19 cellular contexts compared by ENCODE assay signal in genomic region chr5:102196481-102196880, GRCh38.
"Had no signal": no experiment of that assay in that cellular context is flagged by ENCODE, and none has a peak within 500 bp of the region (broad histone marks: within the 10 kb centered on the region; RNA-seq: fewer than 3 reads in every experiment).

No MANE protein-coding gene starts in this region.

- H3K36me3 ChIP-seq: esophagus squamous epithelium, heart right ventricle, thoracic aorta, tibial nerve, upper lobe of left lung, uterus had no signal

- H3K27me3 ChIP-seq: esophagus squamous epithelium, heart right ventricle, tibial nerve, upper lobe of left lung, uterus had no signal

- H3K4me1 ChIP-seq: esophagus squamous epithelium, heart right ventricle, parathyroid adenoma, tibial nerve, upper lobe of left lung, uterus had no signal

- ATAC-seq: effector memory CD8-positive, alpha-beta T cell; heart right ventricle; left ventricle myocardium superior; natural killer cell; sciatic nerve; stimulated activated naive B cell treated with anti-CD40 and anti-IgM and Interleukin-4, amounts not matched to agents 10 μg/mL and 1 μg/mL and 100 μg/mL, for 72 hours had no signal

- H3K4me3 ChIP-seq: esophagus squamous epithelium, heart right ventricle, lung, thoracic aorta, tibial nerve, upper lobe of left lung, uterus had no signal

- DNase-seq: cortex of kidney; effector memory CD8-positive, alpha-beta T cell; erythroblast; esophagus squamous epithelium; foreskin melanocyte; glutamatergic neuron; heart right ventricle; hypothalamus; left ventricle myocardium superior; natural killer cell; stimulated activated CD4-positive, alpha-beta T cell treated with anti-CD3 and anti-CD28 coated beads, Interleukin-2, amount 100 ng/mL, for 48 hours; stimulated activated naive B cell treated with anti-CD40 and anti-IgM and Interleukin-4, amounts not matched to agents 10 μg/mL and 1 μg/mL and 100 μg/mL, for 72 hours; uterus had no signal

- H3K9me3 ChIP-seq: esophagus squamous epithelium, thoracic aorta, upper lobe of left lung, uterus had no signal

- H3K27ac ChIP-seq: esophagus squamous epithelium, heart right ventricle, parathyroid adenoma, thoracic aorta, tibial nerve, upper lobe of left lung, uterus had no signal
